ENCODE assay signal across 1 cellular context in genomic region chr17:48488548-48489106, GRCh38.
A peak's percentile ranks its signal among the peaks of the same experiment; 100 is the strongest.
TF ChIP-seq lines count a peak whose summit lies in the region.

No MANE protein-coding gene starts in this region.

TF ChIP-seq in K562, 482 proteins besides CTCF, POLR2A, EP300 and RAD21 (continued from another document and continues in another):
- no peak for TF ChIP-seq ZBTB5 (IDR thresholded peaks at IDR 0.05)
- no peak for TF ChIP-seq BMI1 (IDR thresholded peaks at IDR 0.05; ENCODE audit: low read length)
- no peak for TF ChIP-seq MECOM (CRISPR knock-in tag; IDR thresholded peaks at IDR 0.05)
- no peak for TF ChIP-seq ZNF347 (CRISPR knock-in tag; IDR thresholded peaks at IDR 0.05; ENCODE audit: low read depth)
- TF ChIP-seq IRF9 (tag; IDR thresholded peaks at IDR 0.05): no peak
- no peak for TF ChIP-seq ZNF274 (IDR thresholded peaks at IDR 0.05; ENCODE audit: borderline replicate concordance, low read depth, low read length)
- TF ChIP-seq HDAC3 (IDR thresholded peaks at IDR 0.05; ENCODE audit: borderline replicate concordance, partially characterized antibody): peak; percentile 18
- TF ChIP-seq MTA3 (IDR thresholded peaks at IDR 0.05; ENCODE audit: borderline replicate concordance): peak; percentile 66; the same call in 1 of the 2 replicates
- no peak for TF ChIP-seq POLR2G (IDR thresholded peaks at IDR 0.05; ENCODE audit: low read depth, low read length)
- TF ChIP-seq SNRNP70 (optimal IDR thresholded peaks at IDR 0.05; ENCODE audit: low read depth, low read length): no peak
- no peak for TF ChIP-seq ELF1 (tag; IDR thresholded peaks at IDR 0.05)
- no peak; the same call in 1 of the 2 replicates for TF ChIP-seq ZNF79 (CRISPR knock-in tag; IDR thresholded peaks at IDR 0.05; ENCODE audit: low read depth)
- TF ChIP-seq ZNF551 (CRISPR knock-in tag; IDR thresholded peaks at IDR 0.05): no peak
- no peak for TF ChIP-seq NR2C1 (IDR thresholded peaks at IDR 0.05)
- peak; percentile 62 for TF ChIP-seq NR2C1 (tag; IDR thresholded peaks at IDR 0.05)
- TF ChIP-seq ZC3H11A (IDR thresholded peaks at IDR 0.05; ENCODE audit: low read depth, low read length): no peak
- no peak for TF ChIP-seq ARID2 (IDR thresholded peaks at IDR 0.05)
- TF ChIP-seq ZNF280B (CRISPR knock-in tag; IDR thresholded peaks at IDR 0.05): no peak
- peak; percentile 74 for TF ChIP-seq ZFP36 (IDR thresholded peaks at IDR 0.05; ENCODE audit: low read depth, low read length, partially characterized antibody)
- TF ChIP-seq PCBP2 (IDR thresholded peaks at IDR 0.05; ENCODE audit: low read depth, low read length, poor library complexity, severe bottlenecking): no peak
- TF ChIP-seq NEUROD1 (IDR thresholded peaks at IDR 0.05; ENCODE audit: borderline replicate concordance, low read depth, low read length, partially characterized antibody): peak; percentile 24
- TF ChIP-seq IRF2 (CRISPR knock-in tag; IDR thresholded peaks at IDR 0.05): no peak
- no peak for TF ChIP-seq HNRNPLL (IDR thresholded peaks at IDR 0.05; ENCODE audit: low read depth, low read length, poor library complexity, severe bottlenecking)
- TF ChIP-seq ARID3A (IDR thresholded peaks at IDR 0.05; ENCODE audit: borderline replicate concordance, low read depth, low read length): no peak
- TF ChIP-seq HSF4 (CRISPR knock-in tag; IDR thresholded peaks at IDR 0.05; ENCODE audit: borderline replicate concordance): peak; percentile 36; the same call in 1 of the 2 replicates
- no peak for TF ChIP-seq PCBP1 (IDR thresholded peaks at IDR 0.05; ENCODE audit: low read depth, low read length, poor library complexity, severe bottlenecking)
- 0 out of 2 replicates have a peak, but pooled peaks have one; percentile 53 for TF ChIP-seq SREBF2 (CRISPR knock-in tag; IDR thresholded peaks at IDR 0.05)
- TF ChIP-seq ARID1B (IDR thresholded peaks at IDR 0.05): peak; percentile 94
- peak; percentile 94 for TF ChIP-seq DPF2 (IDR thresholded peaks at IDR 0.05)
- no peak for TF ChIP-seq NFIX (CRISPR knock-in tag; IDR thresholded peaks at IDR 0.05; ENCODE audit: low read depth)
- no peak for TF ChIP-seq GTF2E2 (tag; IDR thresholded peaks at IDR 0.05)
- TF ChIP-seq SUPT5H (IDR thresholded peaks at IDR 0.05): no peak
- TF ChIP-seq AFF1 (IDR thresholded peaks at IDR 0.05; ENCODE audit: low read depth in 1 of 2, partially characterized antibody in 2 of 2): peak; percentile 34 to 63
- TF ChIP-seq MLLT1 (IDR thresholded peaks at IDR 0.05): peak in 1 of 2 experiments; percentile 24; a peak in 1 of 4 replicates
- 0 out of 2 replicates have a peak, but pooled peaks have one; percentile 8 for TF ChIP-seq ZBTB12 (CRISPR knock-in tag; IDR thresholded peaks at IDR 0.05)
- no peak for TF ChIP-seq EWSR1 (IDR thresholded peaks at IDR 0.05; ENCODE audit: borderline replicate concordance, low read depth, partially characterized antibody)
- TF ChIP-seq TARDBP (IDR thresholded peaks at IDR 0.05): no peak
- TF ChIP-seq PHF21A (IDR thresholded peaks at IDR 0.05; ENCODE audit: borderline replicate concordance, low read depth): no peak
- TF ChIP-seq YY1 (IDR thresholded peaks at IDR 0.05; ENCODE audit: borderline replicate concordance in 1 of 3, control insufficient read depth in 1 of 3, extremely low read depth in 1 of 3, insufficient read depth in 3 of 3, insufficient read length in 1 of 3, insufficient replicate concordance in 2 of 3, low read depth in 1 of 3, low read length in 2 of 3): no peak
- TF ChIP-seq SIX5 (IDR thresholded peaks at IDR 0.05; ENCODE audit: borderline replicate concordance in 1 of 2, insufficient read depth in 1 of 2, low read depth in 1 of 2, low read length in 2 of 2): no peak
- TF ChIP-seq EZH2 (IDR thresholded peaks at IDR 0.05; ENCODE audit: borderline replicate concordance, low read depth, low read length): no peak
- TF ChIP-seq ZNF140 (CRISPR knock-in tag; IDR thresholded peaks at IDR 0.05): no peak
- TF ChIP-seq ZNF134 (CRISPR knock-in tag; conservative IDR thresholded peaks at IDR 0.05): peak; percentile 75
- TF ChIP-seq TRIM25 (IDR thresholded peaks at IDR 0.05; ENCODE audit: borderline replicate concordance): no peak
- no peak for TF ChIP-seq ELF4 (CRISPR knock-in tag; IDR thresholded peaks at IDR 0.05)
- no peak for TF ChIP-seq SRF (CRISPR knock-in tag; IDR thresholded peaks at IDR 0.05)
- TF ChIP-seq BRF2 (IDR thresholded peaks at IDR 0.05; ENCODE audit: borderline replicate concordance, insufficient read depth, insufficient read length): no peak
- TF ChIP-seq ZNF507 (tag; conservative IDR thresholded peaks at IDR 0.05): no peak
- TF ChIP-seq MEF2A (IDR thresholded peaks at IDR 0.05; ENCODE audit: control insufficient read depth, low read depth, low read length): no peak
- no peak for TF ChIP-seq MAX (CRISPR knock-in tag; IDR thresholded peaks at IDR 0.05)
